Comparison of ENCODE assay signal across 9 cellular contexts in genomic region chr20:460707-461106, GRCh38. TPM values are rescaled to one million over a fixed set of nuclear protein-coding genes. Genes with fewer than 3 reads are reported as not detected.
DNase-seq lines count a peak whose midpoint lies in the region; ATAC-seq and TF ChIP-seq lines count a peak whose summit lies in the region.
"Had no signal": no experiment of that assay in that cellular context is flagged by ENCODE, and none has a peak within 500 bp of the region (broad histone marks: within the 10 kb centered on the region; RNA-seq: fewer than 3 reads in every experiment).

No MANE protein-coding gene starts in this region.

- H2AFZ ChIP-seq in MM.1S (ENCODE audit: low read length), result no peak overlapping the region
- H2AFZ ChIP-seq in neural progenitor cell (replicated peaks), result no peak overlapping the region

- H3K4me3 ChIP-seq in MM.1S (ENCODE audit: low read length), result peak overlapping the region; percentile 80; the same call in 1 of the 2 replicates
- peak overlapping the region; percentile 79 for H3K4me3 ChIP-seq in neural progenitor cell

- H3K79me2 ChIP-seq in MM.1S (ENCODE audit: low read length) (peaks cover 58% of the 10 kb centered on the region), neural progenitor cell (ENCODE audit: low read depth) (peaks cover 62% of the 10 kb centered on the region)

- intact Hi-C loops in Calu3 (cut with micrococcal nuclease; ENCODE audit: unreplicated experiment), result no loop called here
- intact Hi-C loops in sciatic nerve (cut with DNase I), result no loop called here
- intact Hi-C loops in CD14-positive monocyte (cut with micrococcal nuclease), result loop anchor here (5.0 kb wide), 1 partner anchor 53 kb away; the partner anchor contains the start of gene RBCK1 (in 2 of the 2)

- H3K9me2 ChIP-seq in MM.1S (replicated peaks; ENCODE audit: insufficient read depth, low read length), result no peaks in the 10 kb centered on the region

- H3K4me1 ChIP-seq in MM.1S (ENCODE audit: low read length), result peaks cover 11% of the 10 kb centered on the region; the same call in 1 of the 2 replicates
- H3K4me1 ChIP-seq in neural progenitor cell, result peaks cover 10% of the 10 kb centered on the region

- no peak overlapping the region for H3K27ac Mint-ChIP-seq in Calu3 (ENCODE audit: unreplicated experiment)
- H3K27ac Mint-ChIP-seq in chondrocyte (ENCODE audit: unreplicated experiment), result peak overlapping the region; percentile 90
- H3K27ac Mint-ChIP-seq in neural progenitor cell, result no peak overlapping the region
- no peak overlapping the region for H3K27ac Mint-ChIP-seq in CD14-positive monocyte

- no peak overlapping the region for H3K9ac ChIP-seq in MM.1S (ENCODE audit: low read length)
- no peak overlapping the region for H3K9ac ChIP-seq in neural progenitor cell

- H3K27ac ChIP-seq in MM.1S (ENCODE audit: low read length), result no peak overlapping the region
- H3K27ac ChIP-seq in neural progenitor cell, result no peak overlapping the region

- H3F3A ChIP-seq in MM.1S (ENCODE audit: insufficient read depth, low read length), result peaks cover 14% of the 10 kb centered on the region
- H3F3A ChIP-seq in neural progenitor cell (ENCODE audit: low read depth), result peaks cover 13% of the 10 kb centered on the region

- no TSS peak for BruUV-seq in Calu3 (replicated peaks; lab: Mats Ljungman, UMichigan)

- H4K20me1 ChIP-seq in MM.1S (ENCODE audit: insufficient read depth, low read length), result peaks cover 9% of the 10 kb centered on the region; the same call in 1 of the 2 replicates
- H4K20me1 ChIP-seq in neural progenitor cell (ENCODE audit: low read depth), result peaks cover 59% of the 10 kb centered on the region

- no peak for ATAC-seq in sciatic nerve

- H3K4me1 Mint-ChIP-seq in Calu3 (ENCODE audit: low read depth, unreplicated experiment) (peaks cover 8% of the 10 kb centered on the region), chondrocyte (ENCODE audit: low read depth) (peaks cover 42% of the 10 kb centered on the region), neural progenitor cell (peaks cover 28% of the 10 kb centered on the region), CD14-positive monocyte (peaks cover 32% of the 10 kb centered on the region)

- no peak for TF ChIP-seq CTCF in Calu3 (IDR thresholded peaks at IDR 0.05; ENCODE audit: unreplicated experiment)
- no peak for TF ChIP-seq CTCF in MM.1S (IDR thresholded peaks at IDR 0.05; ENCODE audit: low read length)
- no peak for TF ChIP-seq CTCF in chondrocyte (IDR thresholded peaks at IDR 0.05)
- TF ChIP-seq CTCF in neural progenitor cell (IDR thresholded peaks at IDR 0.05), result no peak
- no peak for TF ChIP-seq CTCF in CD14-positive monocyte (IDR thresholded peaks at IDR 0.05)

- DNase-seq in Calu3 (no peak), MM.1S (no peak), chondrocyte (ENCODE audit: low spot score) (no peak), neural progenitor cell (ENCODE audit: low spot score) (no peak), sciatic nerve (ENCODE audit: low spot score) (no peak), NCI-H2081 (lab: John Stamatoyannopoulos, UW) (no peak), CD14-positive monocyte (ENCODE audit: low spot score) (no peak), retina (no peak)
- DNase-seq: activated CD4-positive, alpha-beta T cell treated with anti-CD3 and anti-CD28 coated beads for 48 hours had no signal

- H3K9me3 Mint-ChIP-seq in Calu3 (ENCODE audit: low read depth, unreplicated experiment) (no peaks in the 10 kb centered on the region), chondrocyte (ENCODE audit: low read depth) (no peaks in the 10 kb centered on the region), neural progenitor cell (no peaks in the 10 kb centered on the region), CD14-positive monocyte (no peaks in the 10 kb centered on the region)

- H3K36me3 ChIP-seq in MM.1S (replicated peaks; ENCODE audit: insufficient read depth, low read length) (no peaks in the 10 kb centered on the region), neural progenitor cell (no peaks in the 10 kb centered on the region)

- H3K4me3 Mint-ChIP-seq in Calu3 (ENCODE audit: low read depth, unreplicated experiment), result peak overlapping the region; percentile 86
- peak overlapping the region; percentile 95 for H3K4me3 Mint-ChIP-seq in chondrocyte (ENCODE audit: unreplicated experiment)
- H3K4me3 Mint-ChIP-seq in neural progenitor cell, result peak overlapping the region; percentile 97
- no peak overlapping the region for H3K4me3 Mint-ChIP-seq in CD14-positive monocyte

- H3K27me3 ChIP-seq in MM.1S (replicated peaks; ENCODE audit: insufficient read depth, low read length) (no peaks in the 10 kb centered on the region), neural progenitor cell (peaks cover 24% of the 10 kb centered on the region)

- CTCF ChIA-PET in Calu3 (lab: Charles Lee), result no interaction called here

- H3K4me2 ChIP-seq in MM.1S (ENCODE audit: low read depth, low read length) (peak overlapping the region; percentile 86; the same call in 1 of the 2 replicates), neural progenitor cell (peak overlapping the region; percentile 89)

- no peaks in the 10 kb centered on the region for H3K27me3 Mint-ChIP-seq in Calu3 (ENCODE audit: unreplicated experiment)
- H3K27me3 Mint-ChIP-seq in chondrocyte (ENCODE audit: low read depth), result no peaks in the 10 kb centered on the region
- peaks cover 7% of the 10 kb centered on the region for H3K27me3 Mint-ChIP-seq in neural progenitor cell (ENCODE audit: insufficient read depth, low read depth)
- peaks cover 0 to 5% (median 0%) of the 10 kb centered on the region in 3 donors for H3K27me3 Mint-ChIP-seq in CD14-positive monocyte (ENCODE audit: low read depth in 3 of 3)

- peaks cover 26% of the 10 kb centered on the region for H3K36me3 Mint-ChIP-seq in Calu3 (ENCODE audit: insufficient read depth, unreplicated experiment)
- H3K36me3 Mint-ChIP-seq in chondrocyte (ENCODE audit: low read depth), result peaks cover 1% of the 10 kb centered on the region
- peaks cover 4% of the 10 kb centered on the region for H3K36me3 Mint-ChIP-seq in neural progenitor cell
- no peaks in the 10 kb centered on the region for H3K36me3 Mint-ChIP-seq in CD14-positive monocyte

- no peaks in the 10 kb centered on the region for H3K9me3 ChIP-seq in MM.1S (replicated peaks; ENCODE audit: insufficient read depth, low read length)
- H3K9me3 ChIP-seq in neural progenitor cell (ENCODE audit: low read depth), result no peaks in the 10 kb centered on the region

RNA-seq across cellular contexts. Expression of gene TBC1D20, which starts 1.6 kb away (rescaled TPM):
- total RNA-seq in Calu3 (2022) (15.0 and 18.7 TPM in 2 replicates), chondrocyte (56.2 to 64.7 TPM (median 64.0 TPM) in 3 replicates), neural progenitor cell (ENCODE audit: low replicate concordance) (23.2 and 24.4 TPM in 2 replicates), sciatic nerve (32.5 TPM)
- 10 to 100 TPM; 10.5 to 11.3 TPM for polyA plus RNA-seq in CD14-positive monocyte

RNA-seq across cellular contexts. Expression of gene RBCK1, which starts 52.6 kb away (rescaled TPM):
- 142 and 144 TPM in 2 replicates for total RNA-seq in Calu3 (2022)
- 84.1 to 95.5 TPM (median 94.3 TPM) in 3 replicates for total RNA-seq in chondrocyte
- 24.3 and 60.7 TPM in 2 replicates for total RNA-seq in neural progenitor cell (ENCODE audit: low replicate concordance)
- total RNA-seq in sciatic nerve, result 72.7 TPM
- polyA plus RNA-seq in CD14-positive monocyte, result 10 to 100 TPM; 66.8 to 70.8 TPM

Comparison
In these comparisons a context has a peak if more than half of its experiments do, and no peak if none do; other contexts are left out.
1. H3K4me3 Mint-ChIP-seq: peak in Calu3 (single experiment), chondrocyte (single experiment) and neural progenitor cell (single experiment); none in CD14-positive monocyte (0 of 2).
2. intact Hi-C loops: an anchor here in CD14-positive monocyte (5.0 kb wide); none called in Calu3 and sciatic nerve.